10 cellular contexts compared by ENCODE assay signal in genomic region chr6:1552296-1552761, GRCh38. TPM values are rescaled to one million over a fixed set of nuclear protein-coding genes. Genes with fewer than 3 reads are reported as not detected.
A peak's percentile ranks its signal among the peaks of the same experiment; 100 is the strongest.
DNase-seq lines count a peak whose midpoint lies in the region; ATAC-seq and TF ChIP-seq lines count a peak whose summit lies in the region.
"Had no signal": no experiment of that assay in that cellular context is flagged by ENCODE, and none has a peak within 500 bp of the region (broad histone marks: within the 10 kb centered on the region; RNA-seq: fewer than 3 reads in every experiment).

No MANE protein-coding gene starts in this region.

- TF ChIP-seq CTCF in right lobe of liver (IDR thresholded peaks at IDR 0.05) (peak; percentile 9 to 52 (median 30)), uterus (IDR thresholded peaks at IDR 0.05) (no peak), hepatocyte (IDR thresholded peaks at IDR 0.05; ENCODE audit: poor library complexity) (no peak)

- H3K9me3 ChIP-seq in right lobe of liver = no peaks in the 10 kb centered on the region
- no peaks in the 10 kb centered on the region for H3K9me3 ChIP-seq in uterus
- H3K9me3 ChIP-seq in hepatocyte (ENCODE audit: low read depth) = no peaks in the 10 kb centered on the region

- peaks cover 0 to 5% (median 0%) of the 10 kb centered on the region in 4 donors for H3K4me1 ChIP-seq in right lobe of liver
- H3K4me1 ChIP-seq in uterus = no peaks in the 10 kb centered on the region
- peaks cover 3% of the 10 kb centered on the region for H3K4me1 ChIP-seq in hepatocyte (ENCODE audit: insufficient read depth)

- no peak overlapping the region for H2AFZ ChIP-seq in hepatocyte

- H3K27me3 ChIP-seq in right lobe of liver = no peaks in the 10 kb centered on the region
- H3K27me3 ChIP-seq in uterus = no peaks in the 10 kb centered on the region
- H3K27me3 ChIP-seq in hepatocyte = no peaks in the 10 kb centered on the region

- H3K36me3 ChIP-seq in right lobe of liver (no peaks in the 10 kb centered on the region), uterus (no peaks in the 10 kb centered on the region), hepatocyte (replicated peaks; ENCODE audit: insufficient read depth, low read depth) (no peaks in the 10 kb centered on the region)

- no peak overlapping the region for H3K4me2 ChIP-seq in hepatocyte

- H3K27ac ChIP-seq in right lobe of liver (peak overlapping the region in 1 of 3 donors; percentile 48), uterus (no peak overlapping the region), hepatocyte (no peak overlapping the region)

- ATAC-seq in right lobe of liver = peak; percentile 80 to 94 (median 86)
- no peak for ATAC-seq in activated CD4-positive, CD25-positive, alpha-beta regulatory T cell treated with anti-CD3 and anti-CD28 coated beads, Interleukin-2, amount 50 U/mL, for 24 hours
- no peak for ATAC-seq in HG03439 (IDR thresholded peaks at IDR 0.05; ENCODE audit: unreplicated experiment)
- ATAC-seq: activated T-cell treated with anti-CD3 and anti-CD28 coated beads, Interleukin-2, amount 50 U/mL, for 4 hours had no signal

- no peaks in the 10 kb centered on the region for H3K79me2 ChIP-seq in hepatocyte

- no peaks in the 10 kb centered on the region for H4K20me1 ChIP-seq in hepatocyte (ENCODE audit: insufficient read depth, poor library complexity, severe bottlenecking)

- peak; percentile 85 for DNase-seq in COLO829 (ENCODE audit: low spot score)
- DNase-seq in HT-29 (ENCODE audit: low spot score) = peak; percentile 42
- peak; percentile 4 for DNase-seq in astrocyte of the hippocampus (ENCODE audit: low read depth, low spot score)
- peak in 1 of 3 donors; percentile 68 for DNase-seq in right lobe of liver
- no peak for DNase-seq in uterus
- DNase-seq in hepatocyte (ENCODE audit: low spot score) = no peak
- DNase-seq: activated T-cell treated with anti-CD3 and anti-CD28 coated beads, Interleukin-2, amount 50 U/mL, for 4 hours; stimulated activated CD4-positive, alpha-beta T cell treated with anti-CD3 and anti-CD28 coated beads, Interleukin-4, amount 100 ng/mL, for 24 hours had no signal

- H3K9me2 ChIP-seq in hepatocyte (replicated peaks; ENCODE audit: insufficient read depth) = no peaks in the 10 kb centered on the region

- no peak overlapping the region for H3K4me3 ChIP-seq in right lobe of liver
- H3K4me3 ChIP-seq in uterus = no peak overlapping the region
- no peak overlapping the region for H3K4me3 ChIP-seq in hepatocyte

- intact Hi-C loops in right lobe of liver (cut with DNase I) (no loop called here), uterus (cut with DNase I; ENCODE audit: low total_unique reads) (no loop called here)

- 44% methylated on average over 4 of the region's 4 CpGs for WGBS in right lobe of liver (ENCODE audit: insufficient coverage, low coverage, low lambda C conversion rate, missing lambda C conversion rate)
- WGBS in hepatocyte (ENCODE audit: low lambda C conversion rate, missing lambda C conversion rate) = 64% methylated on average over 4 of the region's 4 CpGs

- TF ChIP-seq POLR2A in right lobe of liver (IDR thresholded peaks at IDR 0.05) (no peak), uterus (IDR thresholded peaks at IDR 0.05) (no peak)

RNA-seq across cellular contexts. Expression of gene FOXC1, which starts 57.4 kb away (rescaled TPM):
- total RNA-seq in HT-29 (2014; rRNA removed; shearing (Covaris generic)) = 12.5 and 13.9 TPM in 2 replicates
- total RNA-seq in right lobe of liver = under 1 TPM; 0.24 to 0.87 (median 0.50) TPM
- total RNA-seq in uterus = 10 to 100 TPM in 1 of 4 donors, 1 to 10 TPM in 3; 1.8 to 15.2 (median 5.1) TPM
- total RNA-seq in hepatocyte = 1.1 and 1.2 TPM in 2 replicates
- polyA plus RNA-seq in hepatocyte = 0.60 and 1.1 TPM in 2 replicates

Comparison
In these comparisons a context has a peak if more than half of its experiments do, and no peak if none do; other contexts are left out.
1. DNase-seq: peak in COLO829 (single experiment), HT-29 (single experiment) and astrocyte of the hippocampus (single experiment); none in uterus (0 of 2) and hepatocyte (single experiment).
2. ATAC-seq: peak in right lobe of liver (4 of 4); none in activated CD4-positive, CD25-positive, alpha-beta regulatory T cell treated with anti-CD3 and anti-CD28 coated beads, Interleukin-2, amount 50 U/mL, for 24 hours (0 of 2) and HG03439 (single experiment).
3. CTCF ChIP-seq: peak in right lobe of liver (4 of 4); none in uterus (0 of 4) and hepatocyte (single experiment).